In the genomic region with DNA sequence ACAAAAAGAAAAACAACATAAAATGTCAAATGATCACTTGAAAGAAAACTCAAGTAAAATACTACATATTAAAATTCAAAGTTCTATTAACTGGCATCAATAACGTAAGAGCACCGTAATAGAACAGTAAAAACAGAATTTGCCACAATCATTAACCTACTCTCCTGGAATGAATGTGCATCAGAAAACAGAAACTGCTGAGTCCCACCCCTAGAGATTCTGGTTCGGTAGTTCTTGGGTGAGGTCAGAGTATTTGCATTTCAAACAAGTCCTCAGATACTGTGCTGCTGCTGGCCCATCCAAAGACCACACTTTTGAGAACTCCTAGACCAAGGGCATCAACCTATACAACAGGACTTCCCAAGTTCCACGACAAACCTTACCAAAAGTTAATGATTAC, we compare ENCODE assay signal across 11 cellular contexts. TPM values are rescaled to one million over a fixed set of nuclear protein-coding genes. Genes with fewer than 3 reads are reported as not detected.
DNase-seq lines count a peak whose midpoint lies in the region; ATAC-seq lines count a peak whose summit lies in the region.
"Had no signal": no experiment of that assay in that cellular context is flagged by ENCODE, and none has a peak within 500 bp of the region (broad histone marks: within the 10 kb centered on the region; RNA-seq: fewer than 3 reads in every experiment).

No MANE protein-coding gene starts in this region.

- no peaks in the 10 kb centered on the region for H3K27me3 Mint-ChIP-seq in CD4-positive, CD25-positive, alpha-beta regulatory T cell
- H3K27me3 Mint-ChIP-seq: IgD-negative memory B cell, progenitor cell of endocrine pancreas had no signal

- no peak for ATAC-seq in CD4-positive, CD25-positive, alpha-beta regulatory T cell (ENCODE audit: low read depth in 2 of 2)
- ATAC-seq in GM18907 (IDR thresholded peaks at IDR 0.05; ENCODE audit: unreplicated experiment) (peak; percentile 90), GM21737 (IDR thresholded peaks at IDR 0.05; ENCODE audit: unreplicated experiment) (peak; percentile 77), HG03378 (IDR thresholded peaks at IDR 0.05; ENCODE audit: unreplicated experiment) (peak; percentile 79), aorta (ENCODE audit: low FRiP score) (no peak), HG03439 (IDR thresholded peaks at IDR 0.05; ENCODE audit: unreplicated experiment) (no peak)

- H3K4me3 ChIP-seq in CD4-positive, CD25-positive, alpha-beta regulatory T cell (ENCODE audit: low read depth, low read length): peak overlapping the region; percentile 13
- H3K4me3 ChIP-seq in aorta (ENCODE audit: low read length in 2 of 2): no peak overlapping the region

- peaks cover 43% of the 10 kb centered on the region for H3K36me3 Mint-ChIP-seq in CD4-positive, CD25-positive, alpha-beta regulatory T cell

- peak overlapping the region in 1 of 4 donors; percentile 1 for H3K4me3 Mint-ChIP-seq in CD4-positive, CD25-positive, alpha-beta regulatory T cell

- 76 to 78% methylated on average over 4 of the region's 4 CpGs for WGBS in aorta, 2 donors

- H3K27ac Mint-ChIP-seq in CD4-positive, CD25-positive, alpha-beta regulatory T cell: peak overlapping the region; percentile 22 to 71 (median 38)
- H3K27ac Mint-ChIP-seq: progenitor cell of endocrine pancreas had no signal

- peaks cover 55% of the 10 kb centered on the region for H3K36me3 ChIP-seq in CD4-positive, CD25-positive, alpha-beta regulatory T cell (ENCODE audit: control insufficient read depth, insufficient read depth, low read length)
- peaks cover 0 to 6% of the 10 kb centered on the region in 2 donors for H3K36me3 ChIP-seq in aorta (ENCODE audit: control insufficient read depth in 1 of 2, insufficient read depth in 2 of 2, low read length in 1 of 2)

- peaks cover 8% of the 10 kb centered on the region for H3K4me1 ChIP-seq in CD4-positive, CD25-positive, alpha-beta regulatory T cell (ENCODE audit: control insufficient read depth, insufficient read depth, low read length, poor library complexity, severe bottlenecking)
- peaks cover 0 to 2% of the 10 kb centered on the region in 2 donors for H3K4me1 ChIP-seq in aorta (ENCODE audit: control insufficient read depth in 1 of 2, insufficient read depth in 2 of 2, low read length in 2 of 2)

- H3K27me3 ChIP-seq in CD4-positive, CD25-positive, alpha-beta regulatory T cell (ENCODE audit: control insufficient read depth, insufficient read depth, low read length): no peaks in the 10 kb centered on the region
- H3K27me3 ChIP-seq in aorta (ENCODE audit: control insufficient read depth in 1 of 2, insufficient read depth in 2 of 2, low read length in 1 of 2): no peaks in the 10 kb centered on the region

- H3K9me3 Mint-ChIP-seq in CD4-positive, CD25-positive, alpha-beta regulatory T cell: no peaks in the 10 kb centered on the region
- H3K9me3 Mint-ChIP-seq: IgD-negative memory B cell had no signal

- no peaks in the 10 kb centered on the region for H3K9me3 ChIP-seq in CD4-positive, CD25-positive, alpha-beta regulatory T cell (ENCODE audit: control insufficient read depth in 2 of 2, low read length in 2 of 2)
- no peaks in the 10 kb centered on the region for H3K9me3 ChIP-seq in aorta (ENCODE audit: control insufficient read depth, low read length)

- no peak overlapping the region for H3K27ac ChIP-seq in CD4-positive, CD25-positive, alpha-beta regulatory T cell (ENCODE audit: insufficient read depth, low read length, poor library complexity, severe bottlenecking)
- peak overlapping the region in 1 of 2 donors; percentile 19 for H3K27ac ChIP-seq in aorta (ENCODE audit: low read depth in 1 of 2, low read length in 2 of 2)

- intact Hi-C loops in aorta (cut with DNase I): no loop called here

- peaks cover 10 to 27% (median 18%) of the 10 kb centered on the region in 4 donors for H3K4me1 Mint-ChIP-seq in CD4-positive, CD25-positive, alpha-beta regulatory T cell

- DNase-seq in CD4-positive, CD25-positive, alpha-beta regulatory T cell: peak in 1 of 3 donors; percentile 41
- no peak for DNase-seq in aorta
- no peak for DNase-seq in activated effector memory CD4-positive, alpha-beta T cell treated with Interleukin-2 at 50 U/mL for 16 hours
- no peak for DNase-seq in NCI-H226
- DNase-seq: NCI-H2227 treated with DMSO at 0.1 percent for 48 hours had no signal

RNA-seq across cellular contexts. Expression of a gene that starts 23.5 kb away (rescaled TPM):
- 69.3 TPM for total RNA-seq in CD4-positive, CD25-positive, alpha-beta regulatory T cell
- 10 to 100 TPM; 59.3 to 64.8 (median 62.2) TPM for polyA plus RNA-seq in CD4-positive, CD25-positive, alpha-beta regulatory T cell
- total RNA-seq in aorta: 100 to 1,000 TPM; 130 to 162 TPM
- 10 to 100 TPM; 50.7 to 73.3 TPM for polyA plus RNA-seq in aorta

Comparison
In these comparisons a context has a peak if more than half of its experiments do, and no peak if none do; other contexts are left out.
1. ATAC-seq: peak in GM18907 (single experiment), GM21737 (single experiment) and HG03378 (single experiment); none in CD4-positive, CD25-positive, alpha-beta regulatory T cell (0 of 2), aorta (single experiment) and HG03439 (single experiment).